ENCODE assay signal across 36 cellular contexts in genomic region chr1:6874298-6874697, GRCh38.
"Had no signal": no experiment of that assay in that cellular context is flagged by ENCODE, and none has a peak within 500 bp of the region (broad histone marks: within the 10 kb centered on the region; RNA-seq: fewer than 3 reads in every experiment).

No MANE protein-coding gene starts in this region.

- H3K4me3 Mint-ChIP-seq: activated CD4-positive, alpha-beta T cell treated with anti-CD3 and anti-CD28 coated beads for 36 hours; activated CD4-positive, alpha-beta T cell treated with anti-CD3 and anti-CD28 coated beads, Interleukin-2, amount 10 ng/mL, durations not matched to agents 7 days and 5 days; activated CD8-positive, alpha-beta T cell treated with anti-CD3 and anti-CD28 coated beads, Interleukin-2, amount 10 ng/mL, durations not matched to agents 7 days and 5 days; activated naive CD4-positive, alpha-beta T cell treated with anti-CD3 and anti-CD28 coated beads, Interleukin-2, amount 10 ng/mL, durations not matched to agents 7 days and 5 days; activated naive CD8-positive, alpha-beta T cell; activated naive CD8-positive, alpha-beta T cell treated with anti-CD3 and anti-CD28 coated beads, Interleukin-2, amount 50 U/mL, for 24 hours; central memory CD8-positive, alpha-beta T cell; T-helper 1 cell treated with Interleukin-12 subunit alpha and Interleukin-12 subunit beta and Interleukin-4 antibody, amounts not matched to agents 30 μg/mL and 1 μg/mL, for 36 hours; T-helper 2 cell treated with Interferon-gamma antibody and Interleukin-4, amounts not matched to agents 5 μg/mL and 100 μg/mL, for 36 hours; WTC11 had no signal

- H3K9me3 Mint-ChIP-seq: activated CD4-positive, alpha-beta T cell treated with anti-CD3 and anti-CD28 coated beads, Interleukin-2, amount 10 ng/mL, durations not matched to agents 7 days and 5 days; activated naive CD4-positive, alpha-beta T cell treated with anti-CD3 and anti-CD28 coated beads, Interleukin-2, amount 10 ng/mL, durations not matched to agents 7 days and 5 days; activated naive CD8-positive, alpha-beta T cell treated with anti-CD3 and anti-CD28 coated beads, Interleukin-2, amount 50 U/mL, for 24 hours; central memory CD8-positive, alpha-beta T cell; T-helper 1 cell treated with Interleukin-12 subunit alpha and Interleukin-12 subunit beta and Interleukin-4 antibody, amounts not matched to agents 30 μg/mL and 1 μg/mL, for 36 hours; T-helper 2 cell treated with Interferon-gamma antibody and Interleukin-4, amounts not matched to agents 5 μg/mL and 100 μg/mL, for 36 hours; WTC11 had no signal

- H3K9me3 ChIP-seq: MG63, Peyer's patch, SJSA1, SK-N-SH had no signal

- H3K27ac ChIP-seq: brain microvascular endothelial cell, cardiac muscle cell, Peyer's patch, SJSA1 had no signal

- H3K9ac ChIP-seq: SK-N-SH had no signal

- H3K4me1 ChIP-seq: Peyer's patch had no signal

- H3K4me2 ChIP-seq: SK-N-SH had no signal

- DNase-seq: activated CD4-positive, alpha-beta T cell treated with anti-CD3 and anti-CD28 coated beads for 36 hours; activated CD4-positive, alpha-beta T cell treated with anti-CD3 and anti-CD28 coated beads, Interleukin-2, amount 10 ng/mL, durations not matched to agents 7 days and 5 days; activated CD4-positive, alpha-beta T cell treated with anti-CD3 and anti-CD28 coated beads, Interleukin-2, amount 50 U/mL, for 48 hours; activated CD8-positive, alpha-beta T cell treated with anti-CD3 and anti-CD28 coated beads, Interleukin-2, amount 10 ng/mL, durations not matched to agents 7 days and 5 days; activated effector memory CD4-positive, alpha-beta T cell treated with Interleukin-2 at 50 U/mL for 16 hours; activated naive CD4-positive, alpha-beta T cell treated with anti-CD3 and anti-CD28 coated beads, Interleukin-2, amount 10 ng/mL, durations not matched to agents 7 days and 5 days; activated naive CD8-positive, alpha-beta T cell treated with anti-CD3 and anti-CD28 coated beads, Interleukin-2, amount 50 U/mL, for 24 hours; activated T-cell treated with anti-CD3 and anti-CD28 coated beads, Interleukin-2, amount 50 U/mL, for 48 hours; anterior cingulate cortex; brain microvascular endothelial cell; Karpas-422; MG63; NCI-H1048; NCI-H1105 treated with DMSO at 0.1 percent for 48 hours; NCI-H146; NCI-H187; NCI-H2029 treated with DMSO at 0.1 percent for 48 hours; NCI-H2107; NCI-H2171; NCI-H510A; NCI-H526; NCI-H748 treated with DMSO at 0.1 percent for 48 hours; NK-92 treated with Interleukin-12 subunit alpha and Interleukin-12 subunit beta, amount 100 ng/mL, for 24 hours; PC-3; Peyer's patch; RPMI8226; SHP77 treated with DMSO at 0.1 percent for 48 hours; SK-N-SH had no signal

- H3K36me3 Mint-ChIP-seq: activated naive CD4-positive, alpha-beta T cell treated with anti-CD3 and anti-CD28 coated beads, Interleukin-2, amount 10 ng/mL, durations not matched to agents 7 days and 5 days; WTC11 had no signal

- H3K36me3 ChIP-seq: brain microvascular endothelial cell had no signal

- H3K27ac Mint-ChIP-seq: activated CD4-positive, alpha-beta T cell treated with anti-CD3 and anti-CD28 coated beads for 36 hours; activated CD4-positive, alpha-beta T cell treated with anti-CD3 and anti-CD28 coated beads, Interleukin-2, amount 10 ng/mL, durations not matched to agents 7 days and 5 days; activated CD8-positive, alpha-beta T cell treated with anti-CD3 and anti-CD28 coated beads, Interleukin-2, amount 10 ng/mL, durations not matched to agents 7 days and 5 days; activated naive CD4-positive, alpha-beta T cell treated with anti-CD3 and anti-CD28 coated beads, Interleukin-2, amount 10 ng/mL, durations not matched to agents 7 days and 5 days; activated naive CD8-positive, alpha-beta T cell; activated naive CD8-positive, alpha-beta T cell treated with anti-CD3 and anti-CD28 coated beads, Interleukin-2, amount 50 U/mL, for 24 hours; T-helper 1 cell treated with Interleukin-12 subunit alpha and Interleukin-12 subunit beta and Interleukin-4 antibody, amounts not matched to agents 30 μg/mL and 1 μg/mL, for 36 hours; T-helper 2 cell treated with Interferon-gamma antibody and Interleukin-4, amounts not matched to agents 5 μg/mL and 100 μg/mL, for 36 hours had no signal

- ATAC-seq: activated CD4-positive, alpha-beta T cell treated with anti-CD3 and anti-CD28 coated beads for 36 hours; activated CD4-positive, CD25-positive, alpha-beta regulatory T cell treated with anti-CD3 and anti-CD28 coated beads, Interleukin-2, amount 50 U/mL, for 24 hours; activated CD8-positive, alpha-beta T cell treated with anti-CD3 and anti-CD28 coated beads, Interleukin-2, amount 10 ng/mL, durations not matched to agents 7 days and 5 days; activated naive CD8-positive, alpha-beta T cell treated with anti-CD3 and anti-CD28 coated beads, Interleukin-2, amount 50 U/mL, for 24 hours; PC-3; WTC11 had no signal

- H3K27me3 ChIP-seq: brain microvascular endothelial cell, cardiac muscle cell, MG63, Peyer's patch, SJSA1 had no signal

- H3K27me3 Mint-ChIP-seq: activated CD4-positive, alpha-beta T cell treated with anti-CD3 and anti-CD28 coated beads for 36 hours; activated CD4-positive, alpha-beta T cell treated with anti-CD3 and anti-CD28 coated beads, Interleukin-2, amount 10 ng/mL, durations not matched to agents 7 days and 5 days; activated naive CD4-positive, alpha-beta T cell treated with anti-CD3 and anti-CD28 coated beads, Interleukin-2, amount 10 ng/mL, durations not matched to agents 7 days and 5 days; activated naive CD8-positive, alpha-beta T cell; activated naive CD8-positive, alpha-beta T cell treated with anti-CD3 and anti-CD28 coated beads, Interleukin-2, amount 50 U/mL, for 24 hours; central memory CD8-positive, alpha-beta T cell had no signal

- H3K9me2 ChIP-seq: SK-N-SH had no signal

- H3K4me3 ChIP-seq: cardiac muscle cell, MG63, Peyer's patch, SJSA1 had no signal
